7 cellular contexts compared by ENCODE assay signal in genomic region chr2:27123302-27124150, GRCh38.
DNase-seq lines count a peak whose midpoint lies in the region; ATAC-seq and TF ChIP-seq lines count a peak whose summit lies in the region.

TSS of gene ABHD1 (plus strand) at chr2:27123815. CDS start at chr2:27123949, 134 bp downstream.

- H3K4me3 ChIP-seq in muscle layer of colon (ENCODE audit: low read depth in 1 of 2, low read length in 2 of 2) = peak within 1 kb of the TSS; percentile 53 to 71

- no peaks in the 10 kb centered on the region for H3K36me3 ChIP-seq in muscle layer of colon (ENCODE audit: insufficient read depth, low read length)

- CTCF ChIA-PET in RWPE1 (lab: Yijun Ruan, JAX) = interaction anchor here (0.5 to 1.4 kb wide), 4 partner anchors 11 to 277 kb away, joined by 3 to 4 read pairs (median 3); partner anchors contain the start of gene PREB

- no peak within 1 kb of the TSS for H3K9ac ChIP-seq in muscle layer of colon (ENCODE audit: low read length)

- H3K27ac ChIP-seq in muscle layer of colon (ENCODE audit: low read depth, low read length) (peak within 1 kb of the TSS; percentile 65), RWPE1 (no peak within 1 kb of the TSS)

- POLR2A ChIA-PET in RWPE1 (lab: Yijun Ruan, JAX; ENCODE audit: low non-redundant PET) = no interaction called here

- H3K27me3 ChIP-seq in muscle layer of colon (ENCODE audit: control insufficient read depth in 1 of 2, insufficient read depth in 2 of 2, low read length in 2 of 2) = peaks cover 0 to under 1% of the 10 kb centered on the region in 2 donors

- no peaks in the 10 kb centered on the region for H3K9me3 ChIP-seq in muscle layer of colon (ENCODE audit: low read length)

- ATAC-seq in GM19372 (IDR thresholded peaks at IDR 0.05; ENCODE audit: low read depth, unreplicated experiment) = peak; percentile 83

- H3K4me1 ChIP-seq in muscle layer of colon (ENCODE audit: insufficient read depth, low read length) = peaks cover 11% of the 10 kb centered on the region

- DNase-seq in NCI-H774 (lab: John Stamatoyannopoulos, UW) (peak; percentile 13), activated T-cell treated with anti-CD3 and anti-CD28 coated beads for 24 hours (ENCODE audit: low read depth) (peak; percentile 43), erythroblast (lab: John Stamatoyannopoulos, UW) (peak; percentile 55 to 63), RWPE1 (ENCODE audit: low spot score) (no peak)
- peak; percentile 30 to 41 for DNase-seq in stimulated activated CD8-positive, alpha-beta memory T cell treated with anti-CD3 and anti-CD28 coated beads, Interleukin-7, amount 100 ng/mL, for 1 hour (ENCODE audit: low read depth in 2 of 2)

- no peak for TF ChIP-seq POLR2A in erythroblast (IDR thresholded peaks at IDR 0.05; ENCODE audit: low read length)

- no peak for TF ChIP-seq CTCF in RWPE1 (conservative IDR thresholded peaks at IDR 0.05; ENCODE audit: low read depth)
